1 cellular context compared by ENCODE assay signal in genomic region chr2:96856776-96857673, GRCh38.
TF ChIP-seq lines count a peak whose summit lies in the region.

No MANE protein-coding gene starts in this region.

TF ChIP-seq in HepG2, 621 proteins besides CTCF, POLR2A, EP300 and RAD21 (continued from another document and continues in another):
- TF ChIP-seq ZNF382 (CRISPR knock-in tag; IDR thresholded peaks at IDR 0.05; ENCODE audit: borderline replicate concordance) (no peak), ZSCAN30 (CRISPR knock-in tag; IDR thresholded peaks at IDR 0.05) (no peak), ZNF503 (CRISPR knock-in tag; IDR thresholded peaks at IDR 0.05) (no peak), ZBTB8A (CRISPR knock-in tag; IDR thresholded peaks at IDR 0.05; ENCODE audit: borderline replicate concordance, low read depth) (no peak), ZNF10 (CRISPR knock-in tag; IDR thresholded peaks at IDR 0.05; ENCODE audit: borderline replicate concordance, low read depth) (no peak), ZSCAN9 (CRISPR knock-in tag; IDR thresholded peaks at IDR 0.05; ENCODE audit: borderline replicate concordance) (no peak), ZNF629 (CRISPR knock-in tag; conservative IDR thresholded peaks at IDR 0.05) (0 out of 2 replicates have a peak, but pooled peaks have one; percentile 2), ZNF143 (CRISPR knock-in tag; IDR thresholded peaks at IDR 0.05) (no peak), CREB1 (IDR thresholded peaks at IDR 0.05) (no peak), CREB1 (CRISPR knock-in tag; IDR thresholded peaks at IDR 0.05) (no peak), MEIS2 (CRISPR knock-in tag; IDR thresholded peaks at IDR 0.05) (no peak), ZIK1 (CRISPR knock-in tag; IDR thresholded peaks at IDR 0.05; ENCODE audit: borderline replicate concordance, low read depth) (no peak), ZNF260 (CRISPR knock-in tag; IDR thresholded peaks at IDR 0.05; ENCODE audit: borderline replicate concordance, low read depth) (no peak), KDM5B (CRISPR knock-in tag; IDR thresholded peaks at IDR 0.05; ENCODE audit: borderline replicate concordance) (no peak), LBX2 (CRISPR knock-in tag; IDR thresholded peaks at IDR 0.05; ENCODE audit: borderline replicate concordance) (no peak), ATF7-NPFF (CRISPR knock-in tag; IDR thresholded peaks at IDR 0.05; ENCODE audit: low read depth) (no peak), PAF1 (CRISPR knock-in tag; IDR thresholded peaks at IDR 0.05) (no peak), RXRB (CRISPR knock-in tag; IDR thresholded peaks at IDR 0.05; ENCODE audit: borderline replicate concordance) (0 out of 2 replicates have a peak, but pooled peaks have one; percentile 39), AGO1 (IDR thresholded peaks at IDR 0.05; ENCODE audit: low read depth, low read length, poor library complexity, severe bottlenecking) (no peak), MIXL1 (CRISPR knock-in tag; IDR thresholded peaks at IDR 0.05) (no peak), TFDP1 (CRISPR knock-in tag; IDR thresholded peaks at IDR 0.05; ENCODE audit: borderline replicate concordance) (peak; percentile 58; the same call in 1 of the 2 replicates), FOXK1 (CRISPR knock-in tag; IDR thresholded peaks at IDR 0.05; ENCODE audit: borderline replicate concordance, low read depth) (no peak), SRSF9 (IDR thresholded peaks at IDR 0.05; ENCODE audit: borderline replicate concordance, insufficient read depth, low read depth, low read length, poor library complexity, severe bottlenecking) (no peak), HDAC1 (CRISPR knock-in tag; IDR thresholded peaks at IDR 0.05) (peak; percentile 4), FIP1L1 (IDR thresholded peaks at IDR 0.05; ENCODE audit: borderline replicate concordance, insufficient read depth, low read depth, low read length) (0 out of 2 replicates have a peak, but pooled peaks have one; percentile 48), ATF4 (CRISPR knock-in tag; IDR thresholded peaks at IDR 0.05) (0 out of 4 replicates have a peak, but pooled peaks of 1 of the 2 experiments have one; percentile 20), ZNF232 (CRISPR knock-in tag; IDR thresholded peaks at IDR 0.05; ENCODE audit: borderline replicate concordance) (no peak), ZNF253 (CRISPR knock-in tag; IDR thresholded peaks at IDR 0.05; ENCODE audit: borderline replicate concordance) (no peak), ZNF607 (CRISPR knock-in tag; IDR thresholded peaks at IDR 0.05; ENCODE audit: borderline replicate concordance) (no peak), ZNF570 (CRISPR knock-in tag; IDR thresholded peaks at IDR 0.05; ENCODE audit: borderline replicate concordance) (no peak), ZSCAN29 (CRISPR knock-in tag; conservative IDR thresholded peaks at IDR 0.05) (0 out of 2 replicates have a peak, but pooled peaks have one; percentile 6), PRPF4 (IDR thresholded peaks at IDR 0.05; ENCODE audit: low read depth, low read length, poor library complexity, severe bottlenecking) (no peak), ZNF335 (CRISPR knock-in tag; IDR thresholded peaks at IDR 0.05) (no peak), PPARG (CRISPR knock-in tag; conservative IDR thresholded peaks at IDR 0.05) (no peak), USF2 (IDR thresholded peaks at IDR 0.05; ENCODE audit: low read depth, low read length) (no peak), USF2 (CRISPR knock-in tag; IDR thresholded peaks at IDR 0.05; ENCODE audit: borderline replicate concordance) (no peak), SNAPC2 (CRISPR knock-in tag; IDR thresholded peaks at IDR 0.05) (no peak), RARA (CRISPR knock-in tag; IDR thresholded peaks at IDR 0.05) (no peak), PAX8 (CRISPR knock-in tag; IDR thresholded peaks at IDR 0.05; ENCODE audit: borderline replicate concordance) (no peak), PHF8 (CRISPR knock-in tag; IDR thresholded peaks at IDR 0.05) (no peak), THAP8 (CRISPR knock-in tag; IDR thresholded peaks at IDR 0.05; ENCODE audit: borderline replicate concordance) (no peak), ZNF101 (CRISPR knock-in tag; IDR thresholded peaks at IDR 0.05; ENCODE audit: borderline replicate concordance, low read depth) (no peak), ZBTB7B (CRISPR knock-in tag; IDR thresholded peaks at IDR 0.05) (0 out of 2 replicates have a peak, but pooled peaks have one; percentile 21), SMAD1 (CRISPR knock-in tag; IDR thresholded peaks at IDR 0.05; ENCODE audit: borderline replicate concordance, low read depth) (no peak), ZNF558 (CRISPR knock-in tag; IDR thresholded peaks at IDR 0.05; ENCODE audit: borderline replicate concordance) (peak; percentile 82; the same call in 1 of the 2 replicates), GABPB1 (CRISPR knock-in tag; IDR thresholded peaks at IDR 0.05) (no peak), ZBTB25 (CRISPR knock-in tag; IDR thresholded peaks at IDR 0.05) (no peak), GTF2F1 (IDR thresholded peaks at IDR 0.05; ENCODE audit: low read length) (no peak), CREM (IDR thresholded peaks at IDR 0.05) (no peak), CREM (CRISPR knock-in tag; IDR thresholded peaks at IDR 0.05) (no peak), ATF5 (CRISPR knock-in tag; IDR thresholded peaks at IDR 0.05; ENCODE audit: low read depth) (no peak), EEA1 (CRISPR knock-in tag; IDR thresholded peaks at IDR 0.05; ENCODE audit: borderline replicate concordance) (no peak), ZNF850 (CRISPR knock-in tag; conservative IDR thresholded peaks at IDR 0.05) (no peak), ELF4 (CRISPR knock-in tag; IDR thresholded peaks at IDR 0.05; ENCODE audit: borderline replicate concordance) (no peak; the same call in 1 of the 2 replicates), NAIF1 (CRISPR knock-in tag; IDR thresholded peaks at IDR 0.05; ENCODE audit: borderline replicate concordance) (no peak), ELK4 (CRISPR knock-in tag; IDR thresholded peaks at IDR 0.05; ENCODE audit: borderline replicate concordance) (no peak), ARNT (IDR thresholded peaks at IDR 0.05) (no peak), MED8 (CRISPR knock-in tag; IDR thresholded peaks at IDR 0.05; ENCODE audit: insufficient replicate concordance) (no peak), ZFP82 (CRISPR knock-in tag; IDR thresholded peaks at IDR 0.05; ENCODE audit: borderline replicate concordance) (no peak), RBFOX2 (IDR thresholded peaks at IDR 0.05; ENCODE audit: low read depth, low read length) (no peak), ZFP36L2 (CRISPR knock-in tag; IDR thresholded peaks at IDR 0.05) (no peak), ZSCAN5A (CRISPR knock-in tag; IDR thresholded peaks at IDR 0.05; ENCODE audit: borderline replicate concordance) (no peak), IKZF1 (IDR thresholded peaks at IDR 0.05) (no peak), ETV5 (CRISPR knock-in tag; IDR thresholded peaks at IDR 0.05; ENCODE audit: borderline replicate concordance) (no peak; the same call in 1 of the 2 replicates), TARDBP (CRISPR knock-in tag; IDR thresholded peaks at IDR 0.05) (no peak), PTBP1 (IDR thresholded peaks at IDR 0.05; ENCODE audit: low read depth, low read length, poor library complexity, severe bottlenecking) (no peak), ISX (CRISPR knock-in tag; conservative IDR thresholded peaks at IDR 0.05) (no peak), ATM (IDR thresholded peaks at IDR 0.05; ENCODE audit: borderline replicate concordance) (no peak), POLR2G (IDR thresholded peaks at IDR 0.05; ENCODE audit: low read depth, low read length) (no peak), PITX1 (CRISPR knock-in tag; IDR thresholded peaks at IDR 0.05) (no peak), PHB2 (IDR thresholded peaks at IDR 0.05; ENCODE audit: partially characterized antibody) (no peak), ZNF296 (CRISPR knock-in tag; conservative IDR thresholded peaks at IDR 0.05) (no peak), ARNT2 (CRISPR knock-in tag; IDR thresholded peaks at IDR 0.05; ENCODE audit: low read depth) (no peak)
